Comparison of ENCODE assay signal across 8 cellular contexts in genomic region chr12:124767075-124767821, GRCh38.
A peak's percentile ranks its signal among the peaks of the same experiment; 100 is the strongest.
DNase-seq lines count a peak whose midpoint lies in the region; ATAC-seq and TF ChIP-seq lines count a peak whose summit lies in the region.

No MANE protein-coding gene starts in this region.

- DNase-seq in DMS53 (lab: John Stamatoyannopoulos, UW), result peak; percentile 77
- peak; percentile 78 for DNase-seq in RWPE1 (ENCODE audit: low spot score)
- peak; percentile 94 for DNase-seq in activated effector memory CD4-positive, alpha-beta T cell treated with anti-CD3 and anti-CD28 coated beads, Interleukin-2, amount 50 U/mL, for 16 hours
- DNase-seq in globus pallidus (ENCODE audit: low spot score), result peak; percentile 70
- DNase-seq in pons (ENCODE audit: low spot score), result peak; percentile 62
- DNase-seq in upper lobe of right lung, result peak; percentile 89

- H3K4me1 ChIP-seq in upper lobe of right lung, result peaks cover 28% of the 10 kb centered on the region

- H3K27ac ChIP-seq in RWPE1 (no peak overlapping the region), upper lobe of right lung (no peak overlapping the region)

- peak; percentile 68 for ATAC-seq in GM21447 (IDR thresholded peaks at IDR 0.05; ENCODE audit: unreplicated experiment)
- peak; percentile 90 for ATAC-seq in upper lobe of right lung

- peak overlapping the region in 1 of 4 donors; percentile 52 for H3K4me3 Mint-ChIP-seq in IgD-negative memory B cell

- no peaks in the 10 kb centered on the region for H3K36me3 ChIP-seq in upper lobe of right lung

- TF ChIP-seq CTCF in RWPE1 (conservative IDR thresholded peaks at IDR 0.05; ENCODE audit: low read depth) (peak; percentile 97), upper lobe of right lung (IDR thresholded peaks at IDR 0.05) (peak; percentile 100)

- H3K27me3 ChIP-seq in upper lobe of right lung, result no peaks in the 10 kb centered on the region

- H3K4me1 Mint-ChIP-seq in IgD-negative memory B cell, result peaks cover 8 to 20% (median 12%) of the 10 kb centered on the region in 3 donors

- H3K27ac Mint-ChIP-seq in IgD-negative memory B cell, result peak overlapping the region in 2 of 3 donors; percentile 35 to 91

- peaks cover 4% of the 10 kb centered on the region for H3K36me3 Mint-ChIP-seq in IgD-negative memory B cell

- H3K9me3 ChIP-seq in upper lobe of right lung, result no peaks in the 10 kb centered on the region

- POLR2A ChIA-PET in RWPE1 (lab: Yijun Ruan, JAX; ENCODE audit: low non-redundant PET), result interaction anchor here (0.6 kb wide), 1 partner anchor 312 kb away, joined by 3 read pairs; no protein-coding TSS in a partner anchor

- H3K4me3 ChIP-seq in upper lobe of right lung, result no peak overlapping the region

- intact Hi-C loops in upper lobe of right lung (cut with DNase I), result loop anchor here (5.0 to 10.0 kb wide), 2 partner anchors 202 to 730 kb away; partner anchors contain the start of gene NCOR2

- H3K9me3 Mint-ChIP-seq in IgD-negative memory B cell, result peaks cover 0 to 11% (median 8%) of the 10 kb centered on the region in 3 donors

- H3K27me3 Mint-ChIP-seq in IgD-negative memory B cell, result peaks cover 11% of the 10 kb centered on the region

- CTCF ChIA-PET in RWPE1 (lab: Yijun Ruan, JAX), result interaction anchor here (0.6 to 2.4 kb wide), 9 partner anchors 20 to 730 kb away, joined by 3 to 11 read pairs (median 3); no protein-coding TSS in a partner anchor
